8 cellular contexts compared by ENCODE assay signal in genomic region chr11:13316528-13316961, GRCh38. TPM values are rescaled to one million over a fixed set of nuclear protein-coding genes. Genes with fewer than 3 reads are reported as not detected.
A peak's percentile ranks its signal among the peaks of the same experiment; 100 is the strongest.
DNase-seq lines count a peak whose midpoint lies in the region; ATAC-seq and TF ChIP-seq lines count a peak whose summit lies in the region.

No MANE protein-coding gene starts in this region.

- no peaks in the 10 kb centered on the region for H3K27me3 ChIP-seq in thoracic aorta (replicated peaks; ENCODE audit: insufficient read depth)

- peaks cover 33 to 44% of the 10 kb centered on the region in 2 donors for H3K4me1 ChIP-seq in thoracic aorta (ENCODE audit: control insufficient read depth in 1 of 2, low read depth in 2 of 2)

- H3K4me1 Mint-ChIP-seq in glutamatergic neuron (ENCODE audit: low read depth, unreplicated experiment): no peaks in the 10 kb centered on the region

- H3K27ac ChIP-seq in thoracic aorta: peak overlapping the region; percentile 3 to 67

- H3K4me3 Mint-ChIP-seq in glutamatergic neuron (ENCODE audit: unreplicated experiment): no peak overlapping the region

- TF ChIP-seq CTCF in thoracic aorta (IDR thresholded peaks at IDR 0.05): no peak
- TF ChIP-seq CTCF in glutamatergic neuron (IDR thresholded peaks at IDR 0.05; ENCODE audit: partially characterized antibody, unreplicated experiment): no peak

- H3K27ac Mint-ChIP-seq in glutamatergic neuron (ENCODE audit: unreplicated experiment): no peak overlapping the region

- H3K9me3 Mint-ChIP-seq in glutamatergic neuron (ENCODE audit: unreplicated experiment): no peaks in the 10 kb centered on the region

- H3K36me3 Mint-ChIP-seq in glutamatergic neuron (ENCODE audit: unreplicated experiment): peaks cover 6% of the 10 kb centered on the region

- no peak overlapping the region for H3K4me3 ChIP-seq in thoracic aorta

- H3K36me3 ChIP-seq in thoracic aorta: no peaks in the 10 kb centered on the region

- H3K27me3 Mint-ChIP-seq in glutamatergic neuron (ENCODE audit: unreplicated experiment): no peaks in the 10 kb centered on the region

- ATAC-seq in thoracic aorta (ENCODE audit: insufficient number of reproducible peaks, low FRiP score, low read depth) (peak; percentile 64), GM18519 (IDR thresholded peaks at IDR 0.05; ENCODE audit: low FRiP score, unreplicated experiment) (no peak)

- H3K9me3 ChIP-seq in thoracic aorta: no peaks in the 10 kb centered on the region

- DNase-seq in NCI-H2196 (lab: John Stamatoyannopoulos, UW; ENCODE audit: unreplicated experiment) (peak; percentile 47), NCI-H2196 treated with DMSO at 0.1 percent for 48 hours (lab: John Stamatoyannopoulos, UW; ENCODE audit: unreplicated experiment) (no peak), M059J (ENCODE audit: low read depth) (peak; percentile 97), fibroblast of peridontal ligament (ENCODE audit: extremely low read depth) (peak; percentile 79), thoracic aorta (ENCODE audit: low spot score) (peak; percentile 50), NAMALWA (ENCODE audit: low spot score) (no peak), glutamatergic neuron (no peak)

RNA-seq across cellular contexts. Expression of gene BMAL1, which starts 39.0 kb away (rescaled TPM):
- 27.9 and 34.0 TPM in 2 replicates for total RNA-seq in M059J (2014; rRNA removed; shearing (Covaris generic))
- total RNA-seq in thoracic aorta (10 to 100 TPM; 21.8 to 40.8 TPM), glutamatergic neuron (ENCODE audit: unreplicated experiment) (8.6 TPM)

Comparison
In these comparisons a context has a peak if more than half of its experiments do, and no peak if none do; other contexts are left out.
1. DNase-seq: peak in NCI-H2196 (single experiment), M059J (single experiment), fibroblast of peridontal ligament (single experiment) and thoracic aorta (single experiment); none in NCI-H2196 treated with DMSO at 0.1 percent for 48 hours (single experiment), NAMALWA (single experiment) and glutamatergic neuron (single experiment).